ENCODE assay signal across 8 cellular contexts in genomic region chr7:100148225-100148558, GRCh38. TPM values are rescaled to one million over a fixed set of nuclear protein-coding genes. Genes with fewer than 3 reads are reported as not detected.
DNase-seq lines count a peak whose midpoint lies in the region; ATAC-seq and TF ChIP-seq lines count a peak whose summit lies in the region.

No MANE protein-coding gene starts in this region.

- WGBS in thyroid gland, 2 donors: 25 to 32% methylated on average over 14 of the region's 14 CpGs

- H3K36me3 ChIP-seq in left lung: peaks cover 0 to 10% of the 10 kb centered on the region in 2 donors
- H3K36me3 ChIP-seq in thyroid gland: no peaks in the 10 kb centered on the region

- no peak for DNase-seq in activated CD4-positive, alpha-beta T cell treated with anti-CD3 and anti-CD28 coated beads, Interleukin-2, amount 10 ng/mL, durations not matched to agents 24 days and 14 days
- DNase-seq in activated CD4-positive, alpha-beta T cell treated with anti-CD3 and anti-CD28 coated beads, Interleukin-2, amount 50 U/mL, for 4 hours: no peak
- no peak for DNase-seq in left lung
- no peak for DNase-seq in thyroid gland
- no peak for DNase-seq in cortex of kidney (lab: John Stamatoyannopoulos, UW)
- DNase-seq in Ammon's horn (ENCODE audit: low spot score): no peak
- DNase-seq in mucosa of gallbladder (ENCODE audit: low spot score): no peak

- intact Hi-C loops in activated CD4-positive, alpha-beta T cell treated with anti-CD3 and anti-CD28 coated beads, Interleukin-2, amount 10 ng/mL, durations not matched to agents 24 days and 14 days (cut with micrococcal nuclease): loop anchor here (1.0 to 5.0 kb wide), 4 partner anchors 10 to 279 kb away; partner anchors contain the start of genes AP4M1, MCM7, MEPCE and TRAPPC14
- intact Hi-C loops in left lung (cut with DNase I): no loop called here
- intact Hi-C loops in thyroid gland (cut with DNase I): no loop called here

- no peak for TF ChIP-seq POLR2A in thyroid gland (IDR thresholded peaks at IDR 0.05)

- peak overlapping the region; percentile 99 for H3K27ac Mint-ChIP-seq in activated CD4-positive, alpha-beta T cell treated with anti-CD3 and anti-CD28 coated beads, Interleukin-2, amount 10 ng/mL, durations not matched to agents 24 days and 14 days

- H3K4me1 ChIP-seq in left lung: peaks cover 8 to 47% of the 10 kb centered on the region in 2 donors
- H3K4me1 ChIP-seq in thyroid gland: peaks cover 0 to 7% of the 10 kb centered on the region in 2 donors

- no peak for TF ChIP-seq CTCF in left lung (IDR thresholded peaks at IDR 0.05)
- TF ChIP-seq CTCF in thyroid gland (IDR thresholded peaks at IDR 0.05): no peak

- H3K27me3 Mint-ChIP-seq in activated CD4-positive, alpha-beta T cell treated with anti-CD3 and anti-CD28 coated beads, Interleukin-2, amount 10 ng/mL, durations not matched to agents 24 days and 14 days: no peaks in the 10 kb centered on the region

- no peaks in the 10 kb centered on the region for H3K9me3 Mint-ChIP-seq in activated CD4-positive, alpha-beta T cell treated with anti-CD3 and anti-CD28 coated beads, Interleukin-2, amount 10 ng/mL, durations not matched to agents 24 days and 14 days

- peaks cover 22% of the 10 kb centered on the region for H3K36me3 Mint-ChIP-seq in activated CD4-positive, alpha-beta T cell treated with anti-CD3 and anti-CD28 coated beads, Interleukin-2, amount 10 ng/mL, durations not matched to agents 24 days and 14 days (ENCODE audit: low read depth)

- peaks cover 29% of the 10 kb centered on the region for H3K4me1 Mint-ChIP-seq in activated CD4-positive, alpha-beta T cell treated with anti-CD3 and anti-CD28 coated beads, Interleukin-2, amount 10 ng/mL, durations not matched to agents 24 days and 14 days

- peak overlapping the region; percentile 99 for H3K4me3 Mint-ChIP-seq in activated CD4-positive, alpha-beta T cell treated with anti-CD3 and anti-CD28 coated beads, Interleukin-2, amount 10 ng/mL, durations not matched to agents 24 days and 14 days

- H3K4me3 ChIP-seq in left lung: peak overlapping the region; percentile 27 to 82
- H3K4me3 ChIP-seq in thyroid gland (replicated peaks in 1 of 3): no peak overlapping the region

- H3K27ac ChIP-seq in angular gyrus (ENCODE audit: low read depth, low read length): peak overlapping the region; percentile 84
- H3K27ac ChIP-seq in left lung: peak overlapping the region; percentile 59 to 84
- peak overlapping the region in 2 of 3 donors; percentile 10 to 28 for H3K27ac ChIP-seq in thyroid gland

- no peak for ATAC-seq in left lung

- H3K27me3 ChIP-seq in left lung: no peaks in the 10 kb centered on the region
- H3K27me3 ChIP-seq in thyroid gland: no peaks in the 10 kb centered on the region

- H3K9me3 ChIP-seq in left lung: no peaks in the 10 kb centered on the region
- H3K9me3 ChIP-seq in thyroid gland: no peaks in the 10 kb centered on the region

RNA-seq across cellular contexts. Expression of gene LAMTOR4, which starts 0.5 kb away (rescaled TPM):
- total RNA-seq in activated CD4-positive, alpha-beta T cell treated with anti-CD3 and anti-CD28 coated beads, Interleukin-2, amount 10 ng/mL, durations not matched to agents 24 days and 14 days: 123 and 126 TPM in 2 replicates
- total RNA-seq in left lung (100 to 1,000 TPM; 103 to 120 TPM), thyroid gland (100 to 1,000 TPM in 3 of 4 donors, 10 to 100 TPM in 1; 69.7 to 264 (median 204) TPM), mucosa of gallbladder (154 TPM)

RNA-seq across cellular contexts. Expression of gene TRAPPC14, which starts 10.3 kb away (rescaled TPM):
- 31.7 and 39.2 TPM in 2 replicates for total RNA-seq in activated CD4-positive, alpha-beta T cell treated with anti-CD3 and anti-CD28 coated beads, Interleukin-2, amount 10 ng/mL, durations not matched to agents 24 days and 14 days
- 10 to 100 TPM; 23.3 to 30.1 TPM for total RNA-seq in left lung
- total RNA-seq in thyroid gland: 10 to 100 TPM; 11.1 to 21.1 (median 11.8) TPM
- 37.1 TPM for total RNA-seq in mucosa of gallbladder

RNA-seq across cellular contexts. Expression of gene GAL3ST4, which starts 20.2 kb away (rescaled TPM):
- total RNA-seq in activated CD4-positive, alpha-beta T cell treated with anti-CD3 and anti-CD28 coated beads, Interleukin-2, amount 10 ng/mL, durations not matched to agents 24 days and 14 days: 2.1 TPM in 2 replicates
- 10 to 100 TPM; 17.1 to 18.9 TPM for total RNA-seq in left lung
- 1 to 10 TPM in 2 of 4 donors, under 1 TPM in 2; 0.67 to 1.7 (median 1.1) TPM for total RNA-seq in thyroid gland
- total RNA-seq in mucosa of gallbladder: 11.2 TPM

RNA-seq across cellular contexts. Expression of gene MBLAC1, which starts 21.4 kb away (rescaled TPM):
- 3.0 and 3.5 TPM in 2 replicates for total RNA-seq in activated CD4-positive, alpha-beta T cell treated with anti-CD3 and anti-CD28 coated beads, Interleukin-2, amount 10 ng/mL, durations not matched to agents 24 days and 14 days
- total RNA-seq in left lung (1 to 10 TPM; 2.1 to 2.8 TPM), thyroid gland (10 to 100 TPM in 1 of 4 donors, 1 to 10 TPM in 3; 3.0 to 12.5 (median 6.1) TPM), mucosa of gallbladder (4.3 TPM)

RNA-seq across cellular contexts. Expression of gene CNPY4, which starts 28.8 kb away (rescaled TPM):
- total RNA-seq in activated CD4-positive, alpha-beta T cell treated with anti-CD3 and anti-CD28 coated beads, Interleukin-2, amount 10 ng/mL, durations not matched to agents 24 days and 14 days: 16.2 and 17.0 TPM in 2 replicates
- total RNA-seq in left lung: 10 to 100 TPM; 15.1 to 19.4 TPM
- 10 to 100 TPM in 3 of 4 donors, 1 to 10 TPM in 1; 4.1 to 14.5 (median 13.1) TPM for total RNA-seq in thyroid gland
- 34.0 TPM for total RNA-seq in mucosa of gallbladder

Comparison
In these comparisons a context has a peak if more than half of its experiments do, and no peak if none do; other contexts are left out.
1. H3K27ac ChIP-seq: peak in every context shown above with its lines; median percentile 84 in angular gyrus; 72 in left lung; 19 in thyroid gland.
2. H3K4me3 ChIP-seq: peak in left lung (2 of 2); none in thyroid gland (0 of 3).